In the genomic region with DNA sequence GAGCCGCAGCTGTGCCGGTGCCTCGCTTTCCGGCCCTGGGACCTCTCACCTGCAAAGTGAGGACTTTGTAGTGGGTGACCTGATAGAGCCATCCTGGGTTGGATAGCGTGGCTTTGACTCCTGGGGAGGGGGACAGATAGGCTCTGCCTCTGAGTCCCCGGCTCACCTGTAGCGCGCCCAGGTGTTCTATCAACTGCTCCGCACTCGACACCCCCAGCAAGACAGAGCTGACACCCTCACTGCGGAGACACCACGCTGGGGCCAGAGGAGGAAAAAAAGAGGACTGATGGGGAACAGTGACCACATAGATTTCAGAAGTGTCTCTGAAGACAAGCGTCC, we compare ENCODE assay signal across 9 cellular contexts. TPM values are rescaled to one million over a fixed set of nuclear protein-coding genes. Genes with fewer than 3 reads are reported as not detected.
DNase-seq lines count a peak whose midpoint lies in the region; ATAC-seq, FAIRE-seq and TF ChIP-seq lines count a peak whose summit lies in the region.
"Had no signal": no experiment of that assay in that cellular context is flagged by ENCODE, and none has a peak within 500 bp of the region (broad histone marks: within the 10 kb centered on the region; RNA-seq: fewer than 3 reads in every experiment).

No MANE protein-coding gene starts in this region.

- no peaks in the 10 kb centered on the region for H3K27me3 Mint-ChIP-seq in activated naive CD4-positive, alpha-beta T cell treated with anti-CD3 and anti-CD28 coated beads for 36 hours (ENCODE audit: low read depth)
- H3K27me3 Mint-ChIP-seq in central memory CD8-positive, alpha-beta T cell: no peaks in the 10 kb centered on the region
- H3K27me3 Mint-ChIP-seq in mesothelial cell of epicardium (ENCODE audit: low read depth): peaks cover 4% of the 10 kb centered on the region

- H3K27ac ChIP-seq in tibial nerve: peak overlapping the region; percentile 74 to 88 (median 78)

- TF ChIP-seq EP300 in tibial nerve (IDR thresholded peaks at IDR 0.05): no peak

- peaks cover 14% of the 10 kb centered on the region for H3K4me1 Mint-ChIP-seq in activated naive CD4-positive, alpha-beta T cell treated with anti-CD3 and anti-CD28 coated beads for 36 hours (ENCODE audit: low read depth)
- peaks cover 13% of the 10 kb centered on the region for H3K4me1 Mint-ChIP-seq in central memory CD8-positive, alpha-beta T cell
- peaks cover 19% of the 10 kb centered on the region for H3K4me1 Mint-ChIP-seq in mesothelial cell of epicardium

- TF ChIP-seq POLR2A in tibial nerve (IDR thresholded peaks at IDR 0.05): no peak
- TF ChIP-seq POLR2A in H54 (IDR thresholded peaks at IDR 0.05; ENCODE audit: low read depth, low read length): no peak

- DNase-seq in activated naive CD4-positive, alpha-beta T cell treated with anti-CD3 and anti-CD28 coated beads for 36 hours: no peak
- DNase-seq in activated naive CD4-positive, alpha-beta T cell (lab: John Stamatoyannopoulos, UW): no peak
- no peak for DNase-seq in central memory CD8-positive, alpha-beta T cell (ENCODE audit: low spot score in 2 of 2)
- DNase-seq in mesothelial cell of epicardium (ENCODE audit: low spot score in 2 of 2, unreplicated experiment in 2 of 2) (no peak), tibial nerve (ENCODE audit: low spot score in 2 of 2) (no peak), H54 (ENCODE audit: insufficient read length, low spot score) (no peak)
- DNase-seq: NCI-H226 had no signal

- H3K4me3 Mint-ChIP-seq in activated naive CD4-positive, alpha-beta T cell treated with anti-CD3 and anti-CD28 coated beads for 36 hours: peak overlapping the region; percentile 73
- H3K4me3 Mint-ChIP-seq in central memory CD8-positive, alpha-beta T cell: peak overlapping the region; percentile 83
- H3K4me3 Mint-ChIP-seq in mesothelial cell of epicardium: peak overlapping the region; percentile 54

- H3K27me3 ChIP-seq in tibial nerve: no peaks in the 10 kb centered on the region

- intact Hi-C loops in activated naive CD4-positive, alpha-beta T cell treated with anti-CD3 and anti-CD28 coated beads for 36 hours (cut with micrococcal nuclease): no loop called here

- H3K27ac Mint-ChIP-seq in activated naive CD4-positive, alpha-beta T cell treated with anti-CD3 and anti-CD28 coated beads for 36 hours: no peak overlapping the region
- H3K27ac Mint-ChIP-seq in central memory CD8-positive, alpha-beta T cell (ENCODE audit: low read depth): peak overlapping the region; percentile 90
- no peak overlapping the region for H3K27ac Mint-ChIP-seq in mesothelial cell of epicardium

- no peaks in the 10 kb centered on the region for H3K9me3 ChIP-seq in tibial nerve

- CTCF ChIA-PET in activated naive CD4-positive, alpha-beta T cell treated with anti-CD3 and anti-CD28 coated beads for 36 hours (lab: Charles Lee): interaction anchor here (1.1 to 4.6 kb wide), 4 partner anchors 9 to 70 kb away, joined by 3 to 19 read pairs (median 4); a partner anchor contains a TSS

- H3K9me3 Mint-ChIP-seq in activated naive CD4-positive, alpha-beta T cell treated with anti-CD3 and anti-CD28 coated beads for 36 hours: no peaks in the 10 kb centered on the region
- H3K9me3 Mint-ChIP-seq in central memory CD8-positive, alpha-beta T cell: no peaks in the 10 kb centered on the region
- H3K9me3 Mint-ChIP-seq in mesothelial cell of epicardium: no peaks in the 10 kb centered on the region

- no peak for ATAC-seq in central memory CD8-positive, alpha-beta T cell (replicated peaks; ENCODE audit: extremely low read depth, poor library complexity, severe bottlenecking)
- ATAC-seq in GM18867 (IDR thresholded peaks at IDR 0.05; ENCODE audit: unreplicated experiment): no peak
- no peak for ATAC-seq in GM18517 (IDR thresholded peaks at IDR 0.05; ENCODE audit: unreplicated experiment)

- no peak for TF ChIP-seq CTCF in mesothelial cell of epicardium (IDR thresholded peaks at IDR 0.05; ENCODE audit: unreplicated experiment)
- TF ChIP-seq CTCF in tibial nerve (IDR thresholded peaks at IDR 0.05): no peak

- H3K4me1 ChIP-seq in tibial nerve: peaks cover 0 to 13% (median 5%) of the 10 kb centered on the region in 4 donors

- H3K4me3 ChIP-seq in tibial nerve: peak overlapping the region; percentile 34 to 60 (median 50)

- 58 to 67% methylated on average over 13 of the region's 13 CpGs for WGBS in tibial nerve, 2 donors

- peaks cover 2% of the 10 kb centered on the region for H3K36me3 Mint-ChIP-seq in activated naive CD4-positive, alpha-beta T cell treated with anti-CD3 and anti-CD28 coated beads for 36 hours (ENCODE audit: low read depth)
- H3K36me3 Mint-ChIP-seq in central memory CD8-positive, alpha-beta T cell (ENCODE audit: insufficient read depth): peaks cover 1% of the 10 kb centered on the region
- peaks cover 3% of the 10 kb centered on the region for H3K36me3 Mint-ChIP-seq in mesothelial cell of epicardium

- FAIRE-seq in H54 (lab: Jason Lieb, UNC): no peak

- peaks cover 0 to 9% (median 0%) of the 10 kb centered on the region in 3 donors for H3K36me3 ChIP-seq in tibial nerve

RNA-seq across cellular contexts. Expression of a gene that starts 6.4 kb away (rescaled TPM):
- total RNA-seq in activated naive CD4-positive, alpha-beta T cell treated with anti-CD3 and anti-CD28 coated beads for 36 hours: 1 to 10 TPM; 2.2 TPM
- total RNA-seq in mesothelial cell of epicardium (18.4 to 18.8 TPM (median 18.5 TPM) in 3 replicates), tibial nerve (1 to 10 TPM; 1.1 to 6.0 (median 1.4) TPM)

RNA-seq across cellular contexts. Expression of a gene that starts 7.2 kb away (rescaled TPM):
- total RNA-seq in activated naive CD4-positive, alpha-beta T cell treated with anti-CD3 and anti-CD28 coated beads for 36 hours: 1 to 10 TPM; 3.1 to 3.8 TPM
- total RNA-seq in mesothelial cell of epicardium: 3.0 to 3.4 TPM (median 3.1 TPM) in 3 replicates
- 10 to 100 TPM in 1 of 4 donors, 1 to 10 TPM in 3; 2.6 to 41.2 (median 3.8) TPM for total RNA-seq in tibial nerve

RNA-seq across cellular contexts. Expression of a gene that starts 8.5 kb away (rescaled TPM):
- total RNA-seq in activated naive CD4-positive, alpha-beta T cell treated with anti-CD3 and anti-CD28 coated beads for 36 hours: 100 to 1,000 TPM; 162 to 172 TPM
- total RNA-seq in mesothelial cell of epicardium: 98.7 to 119 TPM (median 111 TPM) in 3 replicates
- 10 to 100 TPM; 24.1 to 39.3 (median 36.8) TPM for total RNA-seq in tibial nerve

RNA-seq across cellular contexts. Expression of a gene that starts 8.7 kb away (rescaled TPM):
- 10 to 100 TPM; 49.3 to 56.3 TPM for total RNA-seq in activated naive CD4-positive, alpha-beta T cell treated with anti-CD3 and anti-CD28 coated beads for 36 hours
- 49.4 to 51.5 TPM (median 50.0 TPM) in 3 replicates for total RNA-seq in mesothelial cell of epicardium
- 10 to 100 TPM; 22.4 to 38.0 (median 28.0) TPM for total RNA-seq in tibial nerve

RNA-seq across cellular contexts. Expression of a gene that starts 34.7 kb away (rescaled TPM):
- total RNA-seq in activated naive CD4-positive, alpha-beta T cell treated with anti-CD3 and anti-CD28 coated beads for 36 hours: 100 to 1,000 TPM; 180 to 185 TPM
- total RNA-seq in mesothelial cell of epicardium (333 to 339 TPM (median 337 TPM) in 3 replicates), tibial nerve (100 to 1,000 TPM in 3 of 4 donors, 10 to 100 TPM in 1; 80.4 to 202 (median 125) TPM)
